ENCODE assay signal across 1 cellular context in the genomic region with DNA sequence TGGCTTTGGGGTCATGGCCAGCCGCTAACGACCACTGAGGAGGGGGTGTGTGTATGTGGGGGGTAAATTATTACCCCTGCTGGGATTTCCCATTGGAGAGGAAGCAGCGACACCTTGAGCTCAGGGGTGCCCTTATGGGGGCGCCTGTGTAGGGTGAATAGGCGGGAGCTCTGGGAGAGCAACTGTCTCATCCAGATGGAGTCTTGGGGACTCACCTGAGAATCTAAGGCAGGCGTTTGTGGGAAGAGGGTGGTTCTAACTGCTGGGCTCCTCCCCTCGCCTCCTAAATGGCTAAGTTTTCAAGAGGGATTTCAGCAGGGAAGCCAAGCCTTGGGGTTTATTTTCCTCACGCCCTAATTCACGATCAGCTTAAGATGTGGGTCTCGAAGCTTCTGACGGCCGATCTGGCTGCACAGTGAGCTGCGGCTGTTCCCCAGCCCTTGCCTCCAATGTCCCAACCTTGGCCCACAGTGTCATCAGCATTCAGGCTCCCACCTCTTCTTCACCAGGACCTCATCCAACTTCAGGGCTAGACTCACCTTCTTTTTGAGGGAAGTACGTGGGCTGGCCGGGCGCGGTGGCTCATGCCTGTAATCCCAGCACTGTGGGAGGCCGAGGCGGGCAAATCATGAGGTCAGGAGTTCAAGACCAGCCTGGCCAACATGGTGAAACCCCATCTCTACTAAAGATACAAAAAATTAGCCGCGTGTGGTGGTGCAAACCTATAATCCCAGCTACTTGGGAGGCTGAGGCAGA.
TF ChIP-seq lines count a peak whose summit lies in the region.

No MANE protein-coding gene starts in this region.

TF ChIP-seq in HepG2, 621 proteins besides CTCF, POLR2A, EP300 and RAD21 (continued from another document):
- TF ChIP-seq CBX2 (IDR thresholded peaks at IDR 0.05; ENCODE audit: low read depth, low read length) (no peak), CBX2 (CRISPR knock-in tag; IDR thresholded peaks at IDR 0.05; ENCODE audit: low read depth) (no peak), KMT2A (CRISPR knock-in tag; IDR thresholded peaks at IDR 0.05) (no peak)
- TF ChIP-seq, protein P1, sequence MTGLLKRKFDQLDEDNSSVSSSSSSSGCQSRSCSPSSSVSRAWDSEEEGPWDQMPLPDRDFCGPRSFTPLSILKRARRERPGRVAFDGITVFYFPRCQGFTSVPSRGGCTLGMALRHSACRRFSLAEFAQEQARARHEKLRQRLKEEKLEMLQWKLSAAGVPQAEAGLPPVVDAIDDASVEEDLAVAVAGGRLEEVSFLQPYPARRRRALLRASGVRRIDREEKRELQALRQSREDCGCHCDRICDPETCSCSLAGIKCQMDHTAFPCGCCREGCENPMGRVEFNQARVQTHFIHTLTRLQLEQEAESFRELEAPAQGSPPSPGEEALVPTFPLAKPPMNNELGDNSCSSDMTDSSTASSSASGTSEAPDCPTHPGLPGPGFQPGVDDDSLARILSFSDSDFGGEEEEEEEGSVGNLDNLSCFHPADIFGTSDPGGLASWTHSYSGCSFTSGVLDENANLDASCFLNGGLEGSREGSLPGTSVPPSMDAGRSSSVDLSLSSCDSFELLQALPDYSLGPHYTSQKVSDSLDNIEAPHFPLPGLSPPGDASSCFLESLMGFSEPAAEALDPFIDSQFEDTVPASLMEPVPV (CRISPR knock-in tag; IDR thresholded peaks at IDR 0.05), result no peak
